ENCODE assay signal across 7 cellular contexts in genomic region chr2:106541333-106541732, GRCh38. TPM values are rescaled to one million over a fixed set of nuclear protein-coding genes. Genes with fewer than 3 reads are reported as not detected.
"Had no signal": no experiment of that assay in that cellular context is flagged by ENCODE, and none has a peak within 500 bp of the region (broad histone marks: within the 10 kb centered on the region; RNA-seq: fewer than 3 reads in every experiment).

No MANE protein-coding gene starts in this region.

- H2AFZ ChIP-seq: GM23338 had no signal

- DNase-seq: H9, HCEC 1CT, KG1 had no signal

- H3K4me2 ChIP-seq: GM23338 had no signal

- ATAC-seq: GM23338 had no signal

- H3K4me3 ChIP-seq: GM23338 had no signal

RNA-seq across cellular contexts. Expression of gene CD8B2, which starts 54.2 kb away (rescaled TPM):
- total RNA-seq: GM23338, H1, H9, HT-29 had no signal
- polyA plus RNA-seq: IgD-negative memory B cell had no signal
